Comparison of ENCODE assay signal across 8 cellular contexts in the genomic region with DNA sequence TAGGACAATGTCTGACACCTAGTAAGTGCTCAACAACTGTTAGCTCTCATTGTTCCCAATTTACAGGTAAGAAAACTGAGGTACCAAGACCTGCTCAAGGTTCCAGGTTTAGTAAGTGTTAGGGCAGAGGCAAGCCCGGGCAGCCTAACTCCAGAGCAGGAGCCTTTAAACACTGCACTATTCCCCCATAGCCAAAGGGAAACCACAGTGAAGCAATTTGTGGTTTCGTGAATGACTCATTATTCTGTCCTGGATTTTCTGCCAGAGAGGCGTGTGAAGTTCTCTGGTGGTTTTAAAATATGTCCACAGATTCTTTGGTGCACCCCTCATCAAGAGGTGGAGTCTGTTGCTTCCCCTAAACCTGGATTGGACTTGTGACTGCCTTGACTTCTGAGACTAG. TPM values are rescaled to one million over a fixed set of nuclear protein-coding genes. Genes with fewer than 3 reads are reported as not detected.
DNase-seq lines count a peak whose midpoint lies in the region; ATAC-seq and TF ChIP-seq lines count a peak whose summit lies in the region.

No MANE protein-coding gene starts in this region.

- CTCF ChIA-PET in IMR-90 (lab: Yijun Ruan, JAX) = interaction anchor here (2.1 kb wide), 1 partner anchor 21 kb away, joined by 8 read pairs; no protein-coding TSS in a partner anchor

- in situ Hi-C loops in IMR-90 (cut with MboI; ENCODE audit: low sequenced_read_pairs) = no loop called here

- H4K8ac ChIP-seq in IMR-90 (ENCODE audit: low read depth in 2 of 2, low read length in 2 of 2) = peak overlapping the region; percentile 60 to 88; a peak in 3 of 4 replicates

- H3K27me3 ChIP-seq in IMR-90 (ENCODE audit: control insufficient read depth, insufficient read depth, low read length) (no peaks in the 10 kb centered on the region), kidney epithelial cell (ENCODE audit: control insufficient read depth, insufficient read depth, low read length) (peaks cover 3% of the 10 kb centered on the region)

- peak overlapping the region; percentile 85 for H3K4ac ChIP-seq in IMR-90 (ENCODE audit: low read depth, low read length)

- no TSS peak for BruUV-seq in IMR-90 (replicated peaks; lab: Mats Ljungman, UMichigan)

- H3K23ac ChIP-seq in IMR-90 (ENCODE audit: low read depth, low read length) = peak overlapping the region; percentile 64

- H3K9me3 ChIP-seq in IMR-90 (ENCODE audit: control insufficient read depth, insufficient read depth, low read length) = peaks cover 6% of the 10 kb centered on the region

- no peak for TF ChIP-seq POLR2A in IMR-90 (IDR thresholded peaks at IDR 0.05; ENCODE audit: low read depth, low read length)

- peak; percentile 90 for DNase-seq in AG09319 (ENCODE audit: extremely low read depth, low read depth)
- peak; percentile 99 for DNase-seq in IMR-90
- peak; percentile 4 for DNase-seq in activated naive CD8-positive, alpha-beta T cell treated with anti-CD3 and anti-CD28 coated beads, Interleukin-2, amount 50 U/mL, for 24 hours
- DNase-seq in kidney epithelial cell (ENCODE audit: low read depth) = peak; percentile 94
- no peak for DNase-seq in NCI-H1105 treated with DMSO at 0.1 percent for 48 hours (lab: John Stamatoyannopoulos, UW)
- DNase-seq in NCI-H1092 (lab: John Stamatoyannopoulos, UW) = no peak

- peak overlapping the region; percentile 82; the same call in 1 of the 2 replicates for H3K27ac ChIP-seq in IMR-90 (ENCODE audit: insufficient read depth, low read length)

- H3K9me3 Mint-ChIP-seq in activated naive CD8-positive, alpha-beta T cell treated with anti-CD3 and anti-CD28 coated beads, Interleukin-2, amount 50 U/mL, for 24 hours = peaks cover 21% of the 10 kb centered on the region

- H3K4me3 Mint-ChIP-seq in activated naive CD8-positive, alpha-beta T cell treated with anti-CD3 and anti-CD28 coated beads, Interleukin-2, amount 50 U/mL, for 24 hours = no peak overlapping the region

- H3K56ac ChIP-seq in IMR-90 (ENCODE audit: extremely low read depth, insufficient read depth, low read length) = peak overlapping the region; percentile 80

- peak overlapping the region; percentile 81 for H4K91ac ChIP-seq in IMR-90 (ENCODE audit: insufficient read depth, low read depth, low read length)

- peaks cover 17% of the 10 kb centered on the region for H3K4me1 Mint-ChIP-seq in activated naive CD8-positive, alpha-beta T cell treated with anti-CD3 and anti-CD28 coated beads, Interleukin-2, amount 50 U/mL, for 24 hours

- no peaks in the 10 kb centered on the region for H4K20me1 ChIP-seq in IMR-90 (ENCODE audit: insufficient read depth, low read length)

- H2BK5ac ChIP-seq in IMR-90 (ENCODE audit: low read depth, low read length, poor library complexity, severe bottlenecking) = peak overlapping the region; percentile 94

- peak overlapping the region; percentile 67; the same call in 1 of the 2 replicates for H2AK5ac ChIP-seq in IMR-90 (ENCODE audit: low read depth, low read length)

- WGBS in IMR-90 (ENCODE audit: extremely low coverage in 2 of 2, insufficient read length in 1 of 2), 2 experiments = no CpG with 5 or more reads among the region's 3 CpGs

- peak overlapping the region; percentile 94; the same call in 2 of the 3 replicates for H2BK15ac ChIP-seq in IMR-90 (ENCODE audit: low read depth, low read length)

- peaks cover 17% of the 10 kb centered on the region for H3K36me3 Mint-ChIP-seq in activated naive CD8-positive, alpha-beta T cell treated with anti-CD3 and anti-CD28 coated beads, Interleukin-2, amount 50 U/mL, for 24 hours (ENCODE audit: low read depth)

- intact Hi-C loops in IMR-90 (cut with micrococcal nuclease) = loop anchor here (2.0 kb wide), 1 partner anchor 106 kb away; no protein-coding TSS in a partner anchor

- H3K79me1 ChIP-seq in IMR-90 (ENCODE audit: low read depth in 1 of 2, low read length in 2 of 2) = peaks cover 0 to 11% of the 10 kb centered on the region in 2 experiments; a peak in 1 of 4 replicates

- peak overlapping the region; percentile 97 for H4K5ac ChIP-seq in IMR-90 (ENCODE audit: low read depth, low read length)

- peaks cover 8% of the 10 kb centered on the region for H3K4me1 ChIP-seq in IMR-90 (ENCODE audit: control insufficient read depth, insufficient read depth, low read length)

- H3K9me1 ChIP-seq in IMR-90 (ENCODE audit: insufficient read depth, low read length) = 0 out of 2 replicates have a peak, but pooled peaks cover 3% of the 10 kb centered on the region

- peak; percentile 74 for ATAC-seq in GM19395 (IDR thresholded peaks at IDR 0.05; ENCODE audit: unreplicated experiment)
- ATAC-seq in IMR-90 (ENCODE audit: low read depth) = peak; percentile 75
- ATAC-seq in activated naive CD8-positive, alpha-beta T cell treated with anti-CD3 and anti-CD28 coated beads, Interleukin-2, amount 50 U/mL, for 24 hours = peak; percentile 75
- ATAC-seq in HG03571 (IDR thresholded peaks at IDR 0.05; ENCODE audit: unreplicated experiment) = no peak

- TF ChIP-seq RAD21 in IMR-90 (IDR thresholded peaks at IDR 0.05; ENCODE audit: low read length) = no peak

- peak overlapping the region; percentile 79 for H2BK120ac ChIP-seq in IMR-90 (ENCODE audit: low read depth, low read length)

- H3K27me3 Mint-ChIP-seq in activated naive CD8-positive, alpha-beta T cell treated with anti-CD3 and anti-CD28 coated beads, Interleukin-2, amount 50 U/mL, for 24 hours = peaks cover 78% of the 10 kb centered on the region

- H2AFZ ChIP-seq in IMR-90 (replicated peaks; ENCODE audit: low read length, poor library complexity) = peak overlapping the region; percentile 78

- H2BK20ac ChIP-seq in IMR-90 (ENCODE audit: low read depth, low read length) = peak overlapping the region; percentile 82

- dilution Hi-C loops in IMR-90 (cut with HindIII; ENCODE audit: low sequenced_read_pairs, unreplicated experiment) = no loop called here

- TF ChIP-seq CTCF in AG09319 (IDR thresholded peaks at IDR 0.05; ENCODE audit: low read depth, low read length) = no peak
- TF ChIP-seq CTCF in IMR-90 (conservative IDR thresholded peaks at IDR 0.05; ENCODE audit: low read depth, low read length) = no peak
- TF ChIP-seq CTCF in kidney epithelial cell (IDR thresholded peaks at IDR 0.05; ENCODE audit: insufficient read depth, low read length, poor library complexity, severe bottlenecking) = no peak

- POLR2A ChIA-PET in IMR-90 (lab: Charles Lee; ENCODE audit: unreplicated experiment) = no interaction called here

- H2AK9ac ChIP-seq in IMR-90 (replicated peaks; ENCODE audit: low read depth, low read length, poor library complexity) = peak overlapping the region; percentile 17

- no peak overlapping the region for H3K9ac ChIP-seq in IMR-90 (ENCODE audit: low read depth, low read length)

- H3K4me3 ChIP-seq in IMR-90 (ENCODE audit: insufficient read depth, low read depth, low read length) (no peak overlapping the region), kidney epithelial cell (ENCODE audit: low read depth, low read length) (no peak overlapping the region)

- peak overlapping the region; percentile 86 for H3K18ac ChIP-seq in IMR-90 (ENCODE audit: low read depth, low read length)

- no peaks in the 10 kb centered on the region for H3K36me3 ChIP-seq in IMR-90 (ENCODE audit: control insufficient read depth, insufficient read depth, low read length)
- H3K36me3 ChIP-seq in kidney epithelial cell (ENCODE audit: control insufficient read depth, insufficient read depth, low read length) = no peaks in the 10 kb centered on the region

- no peak overlapping the region for H3K27ac Mint-ChIP-seq in activated naive CD8-positive, alpha-beta T cell treated with anti-CD3 and anti-CD28 coated beads, Interleukin-2, amount 50 U/mL, for 24 hours

- H3K4me2 ChIP-seq in IMR-90 (ENCODE audit: low read depth, low read length) = peak overlapping the region; percentile 91

- peak overlapping the region; percentile 58 for H3K14ac ChIP-seq in IMR-90 (replicated peaks; ENCODE audit: low read depth, low read length)

TF ChIP-seq in IMR-90, 13 proteins besides CTCF, POLR2A, EP300 and RAD21:
- TF ChIP-seq CHD1 (IDR thresholded peaks at IDR 0.05; ENCODE audit: low read depth, low read length) (no peak), BHLHE40 (IDR thresholded peaks at IDR 0.05; ENCODE audit: low read depth, low read length) (peak; percentile 74), MAFK (IDR thresholded peaks at IDR 0.05; ENCODE audit: low read depth, low read length) (no peak; the same call in 1 of the 2 replicates), MXI1 (IDR thresholded peaks at IDR 0.05; ENCODE audit: borderline replicate concordance, low read depth, low read length) (no peak), CEBPB (IDR thresholded peaks at IDR 0.05; ENCODE audit: low read depth, low read length) (peak; percentile 98), NFE2L2 (IDR thresholded peaks at IDR 0.05; ENCODE audit: low read depth, low read length) (peak; percentile 36; the same call in 1 of the 2 replicates), FOS (IDR thresholded peaks at IDR 0.05; ENCODE audit: low read depth, low read length) (peak; percentile 98), SMC3 (IDR thresholded peaks at IDR 0.05; ENCODE audit: low read depth, low read length) (no peak), RCOR1 (IDR thresholded peaks at IDR 0.05; ENCODE audit: insufficient replicate concordance, low read length) (peak; percentile 91)

RNA-seq across cellular contexts. Expression of a gene that starts 1.0 kb away (rescaled TPM):
- 17.8 and 20.6 TPM in 2 replicates for total RNA-seq in IMR-90 (2012; rRNA removed)
- 5.0 and 6.5 TPM in 2 replicates for polyA plus RNA-seq in IMR-90 (2012; rRNA removed)
- polyA plus RNA-seq in IMR-90 (2012; cell fraction: cytosol; rRNA removed) = 2.7 and 4.8 TPM in 2 replicates
- 7.1 and 14.3 TPM in 2 replicates for polyA plus RNA-seq in IMR-90 (2012; cell fraction: nucleus; rRNA removed; ENCODE audit: low replicate concordance)
- total RNA-seq in kidney epithelial cell = 16.7 and 24.7 TPM in 2 replicates

RNA-seq across cellular contexts. Expression of a gene that starts 24.2 kb away (rescaled TPM):
- total RNA-seq in IMR-90 (2012; rRNA removed) = 13.4 and 22.5 TPM in 2 replicates
- 4.5 and 6.5 TPM in 2 replicates for polyA plus RNA-seq in IMR-90 (2012; rRNA removed)
- 0.78 and 0.80 TPM in 2 replicates for polyA plus RNA-seq in IMR-90 (2012; cell fraction: cytosol; rRNA removed)
- polyA plus RNA-seq in IMR-90 (2012; cell fraction: nucleus; rRNA removed; ENCODE audit: low replicate concordance) = 4.5 and 21.9 TPM in 2 replicates
- total RNA-seq in kidney epithelial cell = 18.4 and 20.4 TPM in 2 replicates

RNA-seq across cellular contexts. Expression of a gene that starts 54.5 kb away (rescaled TPM):
- total RNA-seq in IMR-90 (2012; rRNA removed) = under 0.01 and 0.18 TPM in 2 replicates
- polyA plus RNA-seq in IMR-90 (2012; rRNA removed) = 0.03 TPM in 1 of 2 replicates, not detected in the other
- not detected in 2 replicates for polyA plus RNA-seq in IMR-90 (2012; cell fraction: cytosol; rRNA removed)
- polyA plus RNA-seq in IMR-90 (2012; cell fraction: nucleus; rRNA removed; ENCODE audit: low replicate concordance) = 0.33 and 0.44 TPM in 2 replicates
- 0.38 TPM in 1 of 2 replicates, not detected in the other for total RNA-seq in kidney epithelial cell

Comparison
In these comparisons a context has a peak if more than half of its experiments do, and no peak if none do; other contexts are left out.
1. DNase-seq: peak in AG09319 (single experiment), IMR-90 (single experiment), activated naive CD8-positive, alpha-beta T cell treated with anti-CD3 and anti-CD28 coated beads, Interleukin-2, amount 50 U/mL, for 24 hours (single experiment) and kidney epithelial cell (single experiment); none in NCI-H1105 treated with DMSO at 0.1 percent for 48 hours (single experiment) and NCI-H1092 (single experiment).